ENCODE assay signal across 2 cellular contexts in genomic region chr7:117480978-117481377, GRCh38.
TF ChIP-seq lines count a peak whose summit lies in the region.

No MANE protein-coding gene starts in this region.

TF ChIP-seq in A549, 52 proteins besides CTCF, POLR2A, EP300 and RAD21:
- TF ChIP-seq, protein P1, sequence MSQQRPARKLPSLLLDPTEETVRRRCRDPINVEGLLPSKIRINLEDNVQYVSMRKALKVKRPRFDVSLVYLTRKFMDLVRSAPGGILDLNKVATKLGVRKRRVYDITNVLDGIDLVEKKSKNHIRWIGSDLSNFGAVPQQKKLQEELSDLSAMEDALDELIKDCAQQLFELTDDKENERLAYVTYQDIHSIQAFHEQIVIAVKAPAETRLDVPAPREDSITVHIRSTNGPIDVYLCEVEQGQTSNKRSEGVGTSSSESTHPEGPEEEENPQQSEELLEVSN (IDR thresholded peaks at IDR 0.05; ENCODE audit: borderline replicate concordance, low read depth), result no peak
- TF ChIP-seq SMC3 (IDR thresholded peaks at IDR 0.05), result 0 out of 3 replicates have a peak, but pooled peaks have one; percentile 19
- no peak for TF ChIP-seq BCL3 (IDR thresholded peaks at IDR 0.05)
- no peak for TF ChIP-seq MAZ (IDR thresholded peaks at IDR 0.05; ENCODE audit: borderline replicate concordance, low read depth, low read length)
- no peak for TF ChIP-seq KDM5A (IDR thresholded peaks at IDR 0.05)
TF ChIP-seq in A549: peak in this region for 1.

TF ChIP-seq in H1, 55 proteins besides CTCF, POLR2A, EP300 and RAD21:
- TF ChIP-seq ATF2 (IDR thresholded peaks at IDR 0.05; ENCODE audit: low read length) (no peak), ASH2L (IDR thresholded peaks at IDR 0.05; ENCODE audit: low read length) (no peak), GABPA (IDR thresholded peaks at IDR 0.05; ENCODE audit: borderline replicate concordance, insufficient read depth, low read length) (no peak)
- TF ChIP-seq, protein P2, sequence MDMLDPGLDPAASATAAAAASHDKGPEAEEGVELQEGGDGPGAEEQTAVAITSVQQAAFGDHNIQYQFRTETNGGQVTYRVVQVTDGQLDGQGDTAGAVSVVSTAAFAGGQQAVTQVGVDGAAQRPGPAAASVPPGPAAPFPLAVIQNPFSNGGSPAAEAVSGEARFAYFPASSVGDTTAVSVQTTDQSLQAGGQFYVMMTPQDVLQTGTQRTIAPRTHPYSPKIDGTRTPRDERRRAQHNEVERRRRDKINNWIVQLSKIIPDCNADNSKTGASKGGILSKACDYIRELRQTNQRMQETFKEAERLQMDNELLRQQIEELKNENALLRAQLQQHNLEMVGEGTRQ (IDR thresholded peaks at IDR 0.05; ENCODE audit: low read length), result no peak
